15 cellular contexts compared by ENCODE assay signal in the genomic region with DNA sequence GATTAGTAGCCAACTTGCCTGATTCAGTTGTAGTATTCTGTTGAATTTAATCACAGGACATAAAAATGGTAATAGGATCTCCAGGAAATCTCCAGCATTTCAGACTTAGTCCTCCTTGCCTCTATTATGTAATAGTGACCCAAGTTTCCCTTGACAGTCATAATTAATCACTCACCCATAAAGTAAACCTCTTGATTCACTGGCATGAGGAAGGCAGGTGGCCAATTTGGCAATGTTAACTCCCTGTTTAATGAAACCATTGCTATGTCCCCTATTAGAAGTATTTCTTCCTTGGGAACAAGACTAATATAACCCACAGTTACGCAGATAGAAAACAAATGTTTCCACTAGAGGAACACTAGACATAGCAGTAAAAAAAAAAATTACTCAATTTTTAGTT.
DNase-seq lines count a peak whose midpoint lies in the region; ATAC-seq, FAIRE-seq and TF ChIP-seq lines count a peak whose summit lies in the region.
"Had no signal": no experiment of that assay in that cellular context is flagged by ENCODE, and none has a peak within 500 bp of the region (broad histone marks: within the 10 kb centered on the region; RNA-seq: fewer than 3 reads in every experiment).

No MANE protein-coding gene starts in this region.

- peak overlapping the region in 3 of 5 experiments; percentile 53 to 76 (median 63) for H3K27ac Mint-ChIP-seq in brain
- H3K27ac Mint-ChIP-seq: naive B cell, type B pancreatic cell had no signal

- H3K4me1 Mint-ChIP-seq in brain: peaks cover 10% of the 10 kb centered on the region
- H3K4me1 Mint-ChIP-seq: naive B cell had no signal

- POLR2A ChIA-PET in RWPE1 (lab: Yijun Ruan, JAX; ENCODE audit: low non-redundant PET): no interaction called here

- H3K27me3 ChIP-seq in lower lobe of right lung (ENCODE audit: low read depth) (no peaks in the 10 kb centered on the region), BE2C (no peaks in the 10 kb centered on the region)
- H3K27me3 ChIP-seq: body of pancreas had no signal

- DNase-seq in AG08395 (ENCODE audit: low spot score): peak; percentile 8
- peak; percentile 5 for DNase-seq in HTR-8/SVneo (ENCODE audit: insufficient read length, low spot score)
- no peak for DNase-seq in lower lobe of right lung
- DNase-seq in BE2C: no peak
- DNase-seq in RWPE1 (ENCODE audit: low spot score): no peak
- DNase-seq in stimulated activated CD4-positive, alpha-beta T cell treated with anti-CD3 and anti-CD28 coated beads, Interleukin-4, amount 100 ng/mL, for 1 hour: no peak
- DNase-seq: ACHN; activated CD4-positive, CD25-positive, alpha-beta regulatory T cell; activated T-cell treated with anti-CD3 and anti-CD28 coated beads, Interleukin-2, amount 50 U/mL, for 4 hours; MV-4-11; naive B cell had no signal

- no peak for TF ChIP-seq CTCF in brain (conservative IDR thresholded peaks at IDR 0.05)
- TF ChIP-seq CTCF in lower lobe of right lung (IDR thresholded peaks at IDR 0.05): no peak
- no peak for TF ChIP-seq CTCF in BE2C (IDR thresholded peaks at IDR 0.05; ENCODE audit: low read depth, low read length)
- TF ChIP-seq CTCF in RWPE1 (conservative IDR thresholded peaks at IDR 0.05; ENCODE audit: low read depth): no peak

- peak; percentile 75 to 90 for ATAC-seq in lower lobe of right lung
- ATAC-seq in GM21528 (IDR thresholded peaks at IDR 0.05; ENCODE audit: low FRiP score, unreplicated experiment): no peak
- ATAC-seq: activated T-cell treated with anti-CD3 and anti-CD28 coated beads, Interleukin-2, amount 50 U/mL, for 4 hours; body of pancreas had no signal

- H3K27me3 Mint-ChIP-seq in brain: no peaks in the 10 kb centered on the region
- H3K27me3 Mint-ChIP-seq: naive B cell, type B pancreatic cell had no signal

- H3K4me3 ChIP-seq in lower lobe of right lung: no peak overlapping the region
- H3K4me3 ChIP-seq in BE2C (ENCODE audit: low read depth, low read length): no peak overlapping the region
- H3K4me3 ChIP-seq: body of pancreas had no signal

- H3K36me3 ChIP-seq in lower lobe of right lung (no peaks in the 10 kb centered on the region), BE2C (no peaks in the 10 kb centered on the region)

- intact Hi-C loops in lower lobe of right lung (cut with DNase I): no loop called here

- CTCF ChIA-PET in RWPE1 (lab: Yijun Ruan, JAX): no interaction called here

- peaks cover 0 to 25% (median 2%) of the 10 kb centered on the region in 5 experiments for H3K9me3 Mint-ChIP-seq in brain

- H3K4me3 Mint-ChIP-seq in brain: no peak overlapping the region
- H3K4me3 Mint-ChIP-seq: activated T-cell treated with anti-CD3 and anti-CD28 coated beads, Interleukin-2, amount 50 U/mL, for 4 hours; naive B cell; type B pancreatic cell had no signal

- H3K9me3 ChIP-seq in lower lobe of right lung (no peaks in the 10 kb centered on the region), BE2C (no peaks in the 10 kb centered on the region)
- H3K9me3 ChIP-seq: body of pancreas had no signal

- H3K27ac ChIP-seq in lower lobe of right lung (no peak overlapping the region), RWPE1 (no peak overlapping the region)
- H3K27ac ChIP-seq: body of pancreas had no signal

- no peak for FAIRE-seq in HTR-8/SVneo (lab: Jason Lieb, UNC)

- H3K4me1 ChIP-seq in lower lobe of right lung (no peaks in the 10 kb centered on the region), BE2C (peaks cover 11% of the 10 kb centered on the region)
- H3K4me1 ChIP-seq: body of pancreas had no signal

- no peaks in the 10 kb centered on the region for H3K36me3 Mint-ChIP-seq in brain
- H3K36me3 Mint-ChIP-seq: naive B cell, type B pancreatic cell had no signal

Comparison
In these comparisons a context has a peak if more than half of its experiments do, and no peak if none do; other contexts are left out.
1. DNase-seq: peak in AG08395 (single experiment) and HTR-8/SVneo (single experiment); none in lower lobe of right lung (single experiment), BE2C (single experiment), RWPE1 (single experiment) and stimulated activated CD4-positive, alpha-beta T cell treated with anti-CD3 and anti-CD28 coated beads, Interleukin-4, amount 100 ng/mL, for 1 hour (single experiment).